14 cellular contexts compared by ENCODE assay signal in the genomic region with DNA sequence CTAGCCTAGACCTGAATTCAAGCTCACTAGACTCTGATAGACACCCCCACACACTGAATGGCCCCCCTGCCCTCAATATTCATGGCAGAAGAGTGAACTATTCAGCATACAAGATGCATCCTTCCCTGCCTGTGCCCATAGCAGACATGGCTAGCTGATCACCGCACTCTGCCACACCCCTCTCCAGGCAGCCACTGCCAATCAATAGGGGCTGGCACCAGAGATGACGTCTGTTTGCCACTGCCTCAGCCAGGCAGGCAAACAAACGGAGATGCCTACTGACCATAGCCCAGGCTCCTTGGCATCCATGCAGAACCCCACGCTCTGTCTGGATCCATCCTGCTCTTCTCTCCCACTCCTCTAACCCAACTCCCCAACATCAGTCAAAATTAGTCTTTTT. TPM values are rescaled to one million over a fixed set of nuclear protein-coding genes. Genes with fewer than 3 reads are reported as not detected.
DNase-seq lines count a peak whose midpoint lies in the region; ATAC-seq and TF ChIP-seq lines count a peak whose summit lies in the region.
"Had no signal": no experiment of that assay in that cellular context is flagged by ENCODE, and none has a peak within 500 bp of the region (broad histone marks: within the 10 kb centered on the region; RNA-seq: fewer than 3 reads in every experiment).

No MANE protein-coding gene starts in this region.

- TF ChIP-seq CTCF in chondrocyte (IDR thresholded peaks at IDR 0.05) (no peak), osteocyte (IDR thresholded peaks at IDR 0.05) (no peak), adrenal gland (IDR thresholded peaks at IDR 0.05) (no peak)

- CTCF ChIA-PET in activated CD4-positive, alpha-beta T cell treated with anti-CD3 and anti-CD28 coated beads for 36 hours (lab: Charles Lee) = interaction anchor here (0.7 kb wide), 1 partner anchor 9 kb away, joined by 3 read pairs; no protein-coding TSS in a partner anchor

- no peaks in the 10 kb centered on the region for H3K9me3 Mint-ChIP-seq in activated CD4-positive, alpha-beta T cell treated with anti-CD3 and anti-CD28 coated beads for 36 hours (ENCODE audit: low read depth)
- no peaks in the 10 kb centered on the region for H3K9me3 Mint-ChIP-seq in chondrocyte (ENCODE audit: low read depth)
- no peaks in the 10 kb centered on the region for H3K9me3 Mint-ChIP-seq in osteocyte (ENCODE audit: unreplicated experiment)

- TF ChIP-seq POLR2A in adrenal gland (IDR thresholded peaks at IDR 0.05) = no peak

- no peak overlapping the region for H3K4me3 ChIP-seq in adrenal gland
- H3K4me3 ChIP-seq: ascending aorta, HAP-1, ovary, testis had no signal

- H3K27ac Mint-ChIP-seq in activated CD4-positive, alpha-beta T cell treated with anti-CD3 and anti-CD28 coated beads for 36 hours = no peak overlapping the region
- H3K27ac Mint-ChIP-seq in chondrocyte (ENCODE audit: unreplicated experiment) = peak overlapping the region; percentile 27
- H3K27ac Mint-ChIP-seq in osteocyte (ENCODE audit: unreplicated experiment) = peak overlapping the region; percentile 6

- H3K4me1 Mint-ChIP-seq in activated CD4-positive, alpha-beta T cell treated with anti-CD3 and anti-CD28 coated beads for 36 hours = no peaks in the 10 kb centered on the region
- H3K4me1 Mint-ChIP-seq in chondrocyte (ENCODE audit: low read depth) (no peaks in the 10 kb centered on the region), osteocyte (ENCODE audit: unreplicated experiment) (no peaks in the 10 kb centered on the region)

- no peak overlapping the region for H3K27ac ChIP-seq in adrenal gland
- H3K27ac ChIP-seq: ascending aorta, ovary, testis had no signal

- POLR2A ChIA-PET in activated CD4-positive, alpha-beta T cell treated with anti-CD3 and anti-CD28 coated beads for 36 hours (lab: Charles Lee) = interaction anchor here (0.5 kb wide), 1 partner anchor 75 kb away, joined by 5 read pairs; no protein-coding TSS in a partner anchor

- H3K4me3 Mint-ChIP-seq in activated CD4-positive, alpha-beta T cell treated with anti-CD3 and anti-CD28 coated beads for 36 hours = no peak overlapping the region
- H3K4me3 Mint-ChIP-seq in chondrocyte (ENCODE audit: unreplicated experiment) = no peak overlapping the region
- no peak overlapping the region for H3K4me3 Mint-ChIP-seq in osteocyte (ENCODE audit: unreplicated experiment)

- H3K27me3 Mint-ChIP-seq in activated CD4-positive, alpha-beta T cell treated with anti-CD3 and anti-CD28 coated beads for 36 hours = peaks cover 5% of the 10 kb centered on the region
- H3K27me3 Mint-ChIP-seq in chondrocyte (ENCODE audit: low read depth) (no peaks in the 10 kb centered on the region), osteocyte (ENCODE audit: unreplicated experiment) (no peaks in the 10 kb centered on the region)

- H3K27me3 ChIP-seq in adrenal gland = no peaks in the 10 kb centered on the region
- H3K27me3 ChIP-seq: ascending aorta, ovary, testis had no signal

- peaks cover 0 to 6% of the 10 kb centered on the region in 2 donors for H3K36me3 ChIP-seq in adrenal gland (replicated peaks in 1 of 2)
- H3K36me3 ChIP-seq: ovary had no signal

- 64 to 78% (median 71%) methylated on average over 3 to 4 of the region's 4 CpGs for WGBS in adrenal gland, 4 donors

- no peaks in the 10 kb centered on the region for H3K9me3 ChIP-seq in adrenal gland (replicated peaks in 1 of 3)
- H3K9me3 ChIP-seq: ascending aorta, HAP-1, ovary, testis had no signal

- H3K4me1 ChIP-seq in adrenal gland (replicated peaks in 1 of 2) = peaks cover 0 to 6% of the 10 kb centered on the region in 2 donors
- H3K4me1 ChIP-seq: HAP-1, testis had no signal

- intact Hi-C loops in activated CD4-positive, alpha-beta T cell treated with anti-CD3 and anti-CD28 coated beads for 36 hours (cut with DNase I, micrococcal nuclease) = no loop called here
- intact Hi-C loops in adrenal gland (cut with DNase I) = no loop called here

- DNase-seq in activated CD4-positive, alpha-beta T cell treated with anti-CD3 and anti-CD28 coated beads for 36 hours = peak; percentile 42
- DNase-seq in activated CD4-positive, alpha-beta T cell treated with anti-CD3 and anti-CD28 coated beads, Interleukin-2, amount 50 U/mL, for 48 hours = no peak
- DNase-seq in NCI-H226 (peak; percentile 27), chondrocyte (ENCODE audit: low spot score) (no peak), osteocyte (ENCODE audit: extremely low spot score, unreplicated experiment) (no peak), NCI-H2107 treated with DMSO at 0.1 percent for 48 hours (lab: John Stamatoyannopoulos, UW; ENCODE audit: unreplicated experiment) (no peak), adrenal gland (no peak)
- DNase-seq: NCI-H1694; ovary; stimulated activated CD4-positive, alpha-beta T cell treated with anti-CD3 and anti-CD28 coated beads, Interleukin-4, amount 100 ng/mL, for 1 hour; testis had no signal

- ATAC-seq in activated CD4-positive, alpha-beta T cell treated with anti-CD3 and anti-CD28 coated beads for 36 hours = peak; percentile 60
- no peak for ATAC-seq in HG02973 (IDR thresholded peaks at IDR 0.05; ENCODE audit: unreplicated experiment)

- H3K36me3 Mint-ChIP-seq in activated CD4-positive, alpha-beta T cell treated with anti-CD3 and anti-CD28 coated beads for 36 hours (ENCODE audit: low read depth) = peaks cover 5% of the 10 kb centered on the region
- peaks cover 13% of the 10 kb centered on the region for H3K36me3 Mint-ChIP-seq in chondrocyte (ENCODE audit: low read depth)
- H3K36me3 Mint-ChIP-seq in osteocyte (ENCODE audit: unreplicated experiment) = peaks cover 8% of the 10 kb centered on the region

RNA-seq across cellular contexts. Expression of a gene that starts 13.8 kb away (rescaled TPM):
- total RNA-seq in activated CD4-positive, alpha-beta T cell treated with anti-CD3 and anti-CD28 coated beads for 36 hours = under 1 TPM in 1 of 2 experiments, not detected in 1; 0.50 TPM
- total RNA-seq in chondrocyte (1.0 to 1.8 TPM (median 1.7 TPM) in 3 replicates), osteocyte (0.71 and 0.99 TPM in 2 replicates), adrenal gland (1 to 10 TPM in 3 of 8 donors, under 1 TPM in 3, not detected in 2; 0.28 to 3.5 (median 0.78) TPM)
- 1 to 10 TPM in 1 of 3 donors, under 1 TPM in 1, not detected in 1; 0.84 to 3.1 TPM for polyA plus RNA-seq in adrenal gland
- total RNA-seq: ascending aorta had no signal

RNA-seq across cellular contexts. Expression of a gene that starts 42.6 kb away (rescaled TPM):
- 10 to 100 TPM; 16.3 to 52.7 TPM for total RNA-seq in activated CD4-positive, alpha-beta T cell treated with anti-CD3 and anti-CD28 coated beads for 36 hours
- total RNA-seq in chondrocyte = 35.8 to 37.6 TPM (median 37.3 TPM) in 3 replicates
- 35.2 and 41.4 TPM in 2 replicates for total RNA-seq in osteocyte
- total RNA-seq in adrenal gland = 10 to 100 TPM; 24.9 to 76.2 (median 42.6) TPM
- polyA plus RNA-seq in adrenal gland = 100 to 1,000 TPM in 1 of 3 donors, 10 to 100 TPM in 1, under 1 TPM in 1; 0.62 to 120 (median 11.7) TPM

Comparison
In these comparisons a context has a peak if more than half of its experiments do, and no peak if none do; other contexts are left out.
1. DNase-seq: peak in activated CD4-positive, alpha-beta T cell treated with anti-CD3 and anti-CD28 coated beads for 36 hours (single experiment) and NCI-H226 (single experiment); none in activated CD4-positive, alpha-beta T cell treated with anti-CD3 and anti-CD28 coated beads, Interleukin-2, amount 50 U/mL, for 48 hours (0 of 2), chondrocyte (single experiment), osteocyte (single experiment), NCI-H2107 treated with DMSO at 0.1 percent for 48 hours (single experiment) and adrenal gland (0 of 7).